ENCODE assay signal across 22 cellular contexts in the genomic region with DNA sequence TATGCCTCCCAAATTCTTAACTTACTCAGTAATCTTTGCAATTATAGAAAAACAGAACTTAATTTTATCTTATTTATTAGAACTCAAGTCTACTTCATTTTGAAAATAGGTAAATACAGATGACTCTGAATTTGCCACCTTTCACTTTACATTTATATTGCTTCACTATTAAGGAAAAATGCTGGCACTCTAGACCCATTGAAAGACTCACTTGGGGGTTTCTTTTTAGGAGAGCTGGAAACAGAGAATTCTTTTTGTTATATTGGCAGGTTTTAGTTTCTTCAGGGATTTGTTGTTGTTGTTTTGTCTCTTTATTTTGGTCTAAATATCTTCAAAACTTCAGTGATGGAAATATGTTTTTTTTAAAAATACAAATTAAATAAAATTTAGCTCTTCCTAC.
"Had no signal": no experiment of that assay in that cellular context is flagged by ENCODE, and none has a peak within 500 bp of the region (broad histone marks: within the 10 kb centered on the region; RNA-seq: fewer than 3 reads in every experiment).

No MANE protein-coding gene starts in this region.

- H3K9me3 Mint-ChIP-seq: natural killer cell treated with Interleukin-12 subunit alpha and Interleukin-12 subunit beta and Interleukin-15 and Interleukin-18, amount 100 ng/mL, for 72 hours; stimulated activated effector memory CD8-positive, alpha-beta T cell treated with anti-CD3 and anti-CD28 coated beads, Interleukin-12 subunit alpha, Interleukin-12 subunit beta, amount 100 ng/mL, for 72 hours; stimulated activated naive CD8-positive, alpha-beta T cell treated with anti-CD3 and anti-CD28 coated beads, Interleukin-15, amount 100 ng/mL, for 72 hours; type B pancreatic cell had no signal

- H3K4me1 ChIP-seq: left ventricle myocardium inferior, right atrium auricular region, sigmoid colon, spleen, tibial nerve, uterus had no signal

- H3K4me1 Mint-ChIP-seq: naive thymus-derived CD4-positive, alpha-beta T cell; stimulated activated effector memory CD8-positive, alpha-beta T cell treated with anti-CD3 and anti-CD28 coated beads, Interleukin-12 subunit alpha, Interleukin-12 subunit beta, amount 100 ng/mL, for 72 hours; stimulated activated naive CD8-positive, alpha-beta T cell treated with anti-CD3 and anti-CD28 coated beads, Interleukin-15, amount 100 ng/mL, for 72 hours had no signal

- H3K27ac ChIP-seq: left ventricle myocardium inferior, ovary, right atrium auricular region, sigmoid colon, spleen, tibial nerve, uterus had no signal

- H3K36me3 ChIP-seq: left ventricle myocardium inferior, ovary, right atrium auricular region, sigmoid colon, spleen, tibial nerve, uterus had no signal

- H3K27ac Mint-ChIP-seq: naive thymus-derived CD4-positive, alpha-beta T cell; natural killer cell treated with Interleukin-12 subunit alpha and Interleukin-12 subunit beta and Interleukin-15 and Interleukin-18, amount 100 ng/mL, for 72 hours; progenitor cell of endocrine pancreas; stimulated activated effector memory CD8-positive, alpha-beta T cell treated with anti-CD3 and anti-CD28 coated beads, Interleukin-12 subunit alpha, Interleukin-12 subunit beta, amount 100 ng/mL, for 72 hours; stimulated activated naive CD8-positive, alpha-beta T cell treated with anti-CD3 and anti-CD28 coated beads, Interleukin-15, amount 100 ng/mL, for 72 hours; type B pancreatic cell had no signal

- H3K9me3 ChIP-seq: left ventricle myocardium inferior, mucosa of descending colon, ovary, right atrium auricular region, sigmoid colon, spleen, tibial nerve, uterus had no signal

- H3K4me3 Mint-ChIP-seq: naive thymus-derived CD4-positive, alpha-beta T cell; natural killer cell treated with Interleukin-12 subunit alpha and Interleukin-12 subunit beta and Interleukin-15 and Interleukin-18, amount 100 ng/mL, for 72 hours; stimulated activated effector memory CD8-positive, alpha-beta T cell treated with anti-CD3 and anti-CD28 coated beads, Interleukin-12 subunit alpha, Interleukin-12 subunit beta, amount 100 ng/mL, for 72 hours; stimulated activated naive CD8-positive, alpha-beta T cell treated with anti-CD3 and anti-CD28 coated beads, Interleukin-15, amount 100 ng/mL, for 72 hours; type B pancreatic cell had no signal

- ATAC-seq: mucosa of descending colon; naive thymus-derived CD4-positive, alpha-beta T cell; natural killer cell treated with Interleukin-12 subunit alpha and Interleukin-12 subunit beta and Interleukin-15 and Interleukin-18, amount 100 ng/mL, for 72 hours; stimulated activated effector memory CD8-positive, alpha-beta T cell treated with anti-CD3 and anti-CD28 coated beads, Interleukin-12 subunit alpha, Interleukin-12 subunit beta, amount 100 ng/mL, for 72 hours; stimulated activated naive CD8-positive, alpha-beta T cell treated with anti-CD3 and anti-CD28 coated beads, Interleukin-15, amount 100 ng/mL, for 72 hours had no signal

- H3K36me3 Mint-ChIP-seq: naive thymus-derived CD4-positive, alpha-beta T cell; natural killer cell treated with Interleukin-12 subunit alpha and Interleukin-12 subunit beta and Interleukin-15 and Interleukin-18, amount 100 ng/mL, for 72 hours; stimulated activated effector memory CD8-positive, alpha-beta T cell treated with anti-CD3 and anti-CD28 coated beads, Interleukin-12 subunit alpha, Interleukin-12 subunit beta, amount 100 ng/mL, for 72 hours; type B pancreatic cell had no signal

- H3K27me3 Mint-ChIP-seq: progenitor cell of endocrine pancreas; stimulated activated naive CD8-positive, alpha-beta T cell treated with anti-CD3 and anti-CD28 coated beads, Interleukin-15, amount 100 ng/mL, for 72 hours; type B pancreatic cell had no signal

- H3K27me3 ChIP-seq: ovary, right atrium auricular region, sigmoid colon, spleen, tibial nerve, uterus had no signal

- H3K4me3 ChIP-seq: left ventricle myocardium inferior, lung, mucosa of descending colon, ovary, right atrium auricular region, sigmoid colon, spleen, tibial nerve, uterus had no signal

- DNase-seq: hypothalamus; islet precursor cell; left ventricle myocardium inferior; midbrain; mucosa of descending colon; naive thymus-derived CD4-positive, alpha-beta T cell; ovary; sigmoid colon; small intestine; spleen; stimulated activated CD4-positive, alpha-beta T cell treated with anti-CD3 and anti-CD28 coated beads, Interleukin-4, amount 100 ng/mL, for 24 hours; stimulated activated naive CD4-positive, alpha-beta T cell treated with Interleukin-2 at 50 U/mL for 16 hours; stimulated activated naive CD8-positive, alpha-beta T cell treated with anti-CD3 and anti-CD28 coated beads, Interleukin-15, amount 100 ng/mL, for 72 hours; substantia nigra; uterus had no signal
